In genomic region chr1:199242162-199242561, GRCh38 we compare ENCODE assay signal across 1 cellular context.
TF ChIP-seq lines count a peak whose summit lies in the region.

No MANE protein-coding gene starts in this region.

TF ChIP-seq in HepG2, 621 proteins besides CTCF, POLR2A, EP300 and RAD21 (continued from another document):
- TF ChIP-seq ZNF318 (CRISPR knock-in tag; IDR thresholded peaks at IDR 0.05) (no peak), RORA (CRISPR knock-in tag; IDR thresholded peaks at IDR 0.05) (no peak), ZSCAN12 (CRISPR knock-in tag; IDR thresholded peaks at IDR 0.05) (no peak)
